6 cellular contexts compared by ENCODE assay signal in genomic region chr19:48874309-48875135, GRCh38. TPM values are rescaled to one million over a fixed set of nuclear protein-coding genes. Genes with fewer than 3 reads are reported as not detected.
DNase-seq lines count a peak whose midpoint lies in the region; TF ChIP-seq lines count a peak whose summit lies in the region.

No MANE protein-coding gene starts in this region.

- CTCF ChIA-PET in BJ (lab: Yijun Ruan, JAX), result interaction anchor here (0.8 to 3.5 kb wide), 7 partner anchors 22 to 119 kb away, joined by 3 to 12 read pairs (median 4); partner anchors contain the start of genes HSD17B14 and RUVBL2
- CTCF ChIA-PET in HEK293T (lab: Yijun Ruan, JAX), result interaction anchor here (0.6 kb wide), 1 partner anchor 36 kb away, joined by 4 read pairs; no protein-coding TSS in a partner anchor

- in situ Hi-C loops in KBM-7 (cut with MboI; ENCODE audit: low pct_unique_long_range_greater_than_20kb, low sequenced_read_pairs), result no loop called here

- no peak for TF ChIP-seq CTCF in BJ (IDR thresholded peaks at IDR 0.05; ENCODE audit: insufficient read depth, low read depth, low read length)
- TF ChIP-seq CTCF in cardiac fibroblast (IDR thresholded peaks at IDR 0.05; ENCODE audit: low read depth, low read length), result no peak

- peaks cover 28% of the 10 kb centered on the region for H3K36me3 ChIP-seq in BJ (ENCODE audit: control insufficient read depth, insufficient read depth, low read length)
- peaks cover 25% of the 10 kb centered on the region for H3K36me3 ChIP-seq in neuron (ENCODE audit: insufficient read depth, low read length)

- POLR2A ChIA-PET in BJ (lab: Charles Lee), result interaction anchor here (0.6 to 1.0 kb wide), 3 partner anchors 89 to 406 kb away, joined by 4 to 6 read pairs (median 5); no protein-coding TSS in a partner anchor
- POLR2A ChIA-PET in HEK293T (lab: Yijun Ruan, JAX), result interaction anchor here (0.8 to 6.1 kb wide), 9 partner anchors 21 to 92 kb away, joined by 3 to 40 read pairs (median 3); partner anchors contain the start of genes DHDH, FTL and NUCB1

- H2AFZ ChIP-seq in neuron (ENCODE audit: low read depth, low read length), result no peak overlapping the region

- no peaks in the 10 kb centered on the region for H3K27me3 ChIP-seq in BJ (ENCODE audit: control insufficient read depth, insufficient read depth, low read length)
- no peaks in the 10 kb centered on the region for H3K27me3 ChIP-seq in neuron (ENCODE audit: insufficient read depth, low read length)

- H3K9me3 ChIP-seq in neuron (ENCODE audit: low read length), result no peaks in the 10 kb centered on the region

- peaks cover 40% of the 10 kb centered on the region for H3K4me1 ChIP-seq in neuron (ENCODE audit: insufficient read depth, low read length)

- DNase-seq in BJ (ENCODE audit: low read depth) (no peak), KBM-7 (peak; percentile 54), cardiac fibroblast (ENCODE audit: low read depth in 2 of 2) (peak; percentile 47 to 79), HEK293T (ENCODE audit: extremely low spot score) (no peak), DMS114 treated with DMSO at 0.1 percent for 48 hours (lab: John Stamatoyannopoulos, UW; ENCODE audit: unreplicated experiment) (no peak)

- H3K4me3 ChIP-seq in BJ (ENCODE audit: low read depth, low read length) (peak overlapping the region; percentile 88), cardiac fibroblast (replicated peaks in 1 of 2; ENCODE audit: low read depth in 2 of 2, low read length in 2 of 2) (peak overlapping the region; percentile 99 to 100), neuron (ENCODE audit: low read length) (peak overlapping the region; percentile 79)

TF ChIP-seq in HEK293T, 16 proteins besides CTCF, POLR2A, EP300 and RAD21:
- no peak for TF ChIP-seq CTBP1 (IDR thresholded peaks at IDR 0.05; ENCODE audit: borderline replicate concordance)
- TF ChIP-seq BHLHE40 (IDR thresholded peaks at IDR 0.05; ENCODE audit: borderline replicate concordance), result no peak
- TF ChIP-seq ELF4 (IDR thresholded peaks at IDR 0.05), result no peak
- TF ChIP-seq PKNOX1 (IDR thresholded peaks at IDR 0.05), result no peak
- no peak for TF ChIP-seq ARNT (IDR thresholded peaks at IDR 0.05)

RNA-seq across cellular contexts. Expression of gene PPP1R15A, which starts 2.3 kb away (rescaled TPM):
- 24.7 and 43.0 TPM in 2 replicates for polyA plus RNA-seq in BJ (2011; rRNA removed)
- 12.4 and 13.8 TPM in 2 replicates for polyA minus RNA-seq in BJ (2011; rRNA and poly(A)+ RNA removed)

RNA-seq across cellular contexts. Expression of gene PLEKHA4, which starts 6.1 kb away (rescaled TPM):
- polyA plus RNA-seq in BJ (2011; rRNA removed), result 3.3 and 5.4 TPM in 2 replicates
- 4.7 and 5.2 TPM in 2 replicates for polyA minus RNA-seq in BJ (2011; rRNA and poly(A)+ RNA removed)

RNA-seq across cellular contexts. Expression of gene TULP2, which starts 24.0 kb away (rescaled TPM):
- polyA plus RNA-seq in BJ (2011; rRNA removed), result 0.07 and 0.10 TPM in 2 replicates
- not detected in 2 replicates for polyA minus RNA-seq in BJ (2011; rRNA and poly(A)+ RNA removed)

RNA-seq across cellular contexts. Expression of gene NUCB1, which starts 25.6 kb away (rescaled TPM):
- 145 and 305 TPM in 2 replicates for polyA plus RNA-seq in BJ (2011; rRNA removed)
- polyA minus RNA-seq in BJ (2011; rRNA and poly(A)+ RNA removed), result 46.8 and 47.6 TPM in 2 replicates

RNA-seq across cellular contexts. Expression of gene HSD17B14, which starts 38.2 kb away (rescaled TPM):
- 7.4 and 7.6 TPM in 2 replicates for polyA plus RNA-seq in BJ (2011; rRNA removed)
- polyA minus RNA-seq in BJ (2011; rRNA and poly(A)+ RNA removed), result 1.1 and 3.5 TPM in 2 replicates

Comparison
In these comparisons a context has a peak if more than half of its experiments do, and no peak if none do; other contexts are left out.
1. DNase-seq: peak in KBM-7 (single experiment) and cardiac fibroblast (2 of 2); none in BJ (single experiment), HEK293T (single experiment) and DMS114 treated with DMSO at 0.1 percent for 48 hours (single experiment).
2. Peak in every context shown above with its lines, with median percentiles within 50 percentile points of each other: H3K4me3 ChIP-seq.